ENCODE assay signal across 16 cellular contexts in genomic region chr18:8747440-8747937, GRCh38. TPM values are rescaled to one million over a fixed set of nuclear protein-coding genes. Genes with fewer than 3 reads are reported as not detected.
DNase-seq lines count a peak whose midpoint lies in the region; ATAC-seq and TF ChIP-seq lines count a peak whose summit lies in the region.
"Had no signal": no experiment of that assay in that cellular context is flagged by ENCODE, and none has a peak within 500 bp of the region (broad histone marks: within the 10 kb centered on the region; RNA-seq: fewer than 3 reads in every experiment).

No MANE protein-coding gene starts in this region.

- H3K27ac Mint-ChIP-seq in endothelial cell (ENCODE audit: unreplicated experiment) = no peak overlapping the region

- peaks cover 6% of the 10 kb centered on the region for H3K4me1 Mint-ChIP-seq in endothelial cell (ENCODE audit: unreplicated experiment)

- DNase-seq in Daoy (ENCODE audit: low read depth) = peak; percentile 26
- peak; percentile 80 for DNase-seq in RPMI7951 (ENCODE audit: low read depth)
- DNase-seq in fibroblast of gingiva (ENCODE audit: low read depth) = peak; percentile 82
- DNase-seq in endothelial cell (ENCODE audit: low spot score) = no peak
- no peak for DNase-seq in UCSD-AML1 (lab: John Stamatoyannopoulos, UW; ENCODE audit: unreplicated experiment)
- no peak for DNase-seq in left colon
- DNase-seq: activated T-cell treated with anti-CD3 and anti-CD28 coated beads for 4 hours, lower lobe of right lung, MG63, NCI-H226, WERI-Rb-1 had no signal

- no peaks in the 10 kb centered on the region for H3K27me3 Mint-ChIP-seq in endothelial cell (ENCODE audit: unreplicated experiment)
- H3K27me3 Mint-ChIP-seq: brain had no signal

- peak overlapping the region; percentile 38 for H3K27ac ChIP-seq in rectal smooth muscle tissue (ENCODE audit: low read depth, low read length)
- H3K27ac ChIP-seq: lower lobe of right lung, prostate gland, WERI-Rb-1 had no signal

- H3K4me3 Mint-ChIP-seq in endothelial cell (ENCODE audit: unreplicated experiment) = no peak overlapping the region
- H3K4me3 Mint-ChIP-seq: brain had no signal

- peaks cover 38% of the 10 kb centered on the region for H3K4me1 ChIP-seq in rectal smooth muscle tissue (ENCODE audit: control insufficient read depth, insufficient read depth, low read length)
- H3K4me1 ChIP-seq: lower lobe of right lung, prostate gland had no signal

- H3K36me3 ChIP-seq in rectal smooth muscle tissue (ENCODE audit: control insufficient read depth, insufficient read depth, low read length) = no peaks in the 10 kb centered on the region
- H3K36me3 ChIP-seq: gastroesophageal sphincter, lower lobe of right lung, prostate gland had no signal

- H3K4me3 ChIP-seq in rectal smooth muscle tissue (ENCODE audit: low read length) = no peak overlapping the region
- H3K4me3 ChIP-seq: gastroesophageal sphincter, lower lobe of right lung, MG63, prostate gland had no signal

- no peaks in the 10 kb centered on the region for H3K27me3 ChIP-seq in rectal smooth muscle tissue (ENCODE audit: control insufficient read depth, insufficient read depth, low read length)
- H3K27me3 ChIP-seq: gastroesophageal sphincter, MG63 had no signal

- no peaks in the 10 kb centered on the region for H3K9me3 Mint-ChIP-seq in endothelial cell (ENCODE audit: unreplicated experiment)
- H3K9me3 Mint-ChIP-seq: brain had no signal

- intact Hi-C loops in left colon (cut with DNase I, micrococcal nuclease) = no loop called here

- no peak for ATAC-seq in GM21447 (IDR thresholded peaks at IDR 0.05; ENCODE audit: unreplicated experiment)
- ATAC-seq in left colon = no peak
- ATAC-seq: gastroesophageal sphincter, lower lobe of right lung had no signal

- no peak overlapping the region for H3K9ac ChIP-seq in rectal smooth muscle tissue (ENCODE audit: low read length)

- no peaks in the 10 kb centered on the region for H3K36me3 Mint-ChIP-seq in endothelial cell (ENCODE audit: low read depth, unreplicated experiment)

- TF ChIP-seq CTCF in endothelial cell (IDR thresholded peaks at IDR 0.05; ENCODE audit: unreplicated experiment) = no peak

RNA-seq across cellular contexts. Expression of gene MTCL1, which starts 42.1 kb away (rescaled TPM):
- total RNA-seq in Daoy (2014; rRNA removed; shearing (Covaris generic)) = 12.2 and 20.8 TPM in 2 replicates
- 7.6 and 9.3 TPM in 2 replicates for total RNA-seq in RPMI7951 (2014; rRNA removed; shearing (Covaris generic))
- total RNA-seq in endothelial cell (ENCODE audit: unreplicated experiment) (3.8 TPM), left colon (10 to 100 TPM in 1 of 2 donors, 1 to 10 TPM in 1; 4.1 to 17.2 TPM)

Comparison
In these comparisons a context has a peak if more than half of its experiments do, and no peak if none do; other contexts are left out.
1. DNase-seq: peak in Daoy (single experiment), RPMI7951 (single experiment) and fibroblast of gingiva (single experiment); none in endothelial cell (single experiment), UCSD-AML1 (single experiment) and left colon (0 of 2).